In genomic region chr1:200525167-200526123, GRCh38 we compare ENCODE assay signal across 16 cellular contexts.
DNase-seq lines count a peak whose midpoint lies in the region; ATAC-seq and TF ChIP-seq lines count a peak whose summit lies in the region.
"Had no signal": no experiment of that assay in that cellular context is flagged by ENCODE, and none has a peak within 500 bp of the region (broad histone marks: within the 10 kb centered on the region; RNA-seq: fewer than 3 reads in every experiment).

No MANE protein-coding gene starts in this region.

- TF ChIP-seq CTCF in right atrium auricular region (IDR thresholded peaks at IDR 0.05): no peak

- intact Hi-C loops in left ventricle myocardium superior (cut with micrococcal nuclease): no loop called here

- ATAC-seq in left ventricle myocardium superior (peak; percentile 51), GM19328 (IDR thresholded peaks at IDR 0.05; ENCODE audit: unreplicated experiment) (no peak)
- ATAC-seq: activated T-cell treated with anti-CD3 and anti-CD28 coated beads, Interleukin-2, amount 50 U/mL, for 72 hours; esophagus mucosa had no signal

- no peak overlapping the region for H3K4me3 ChIP-seq in right atrium auricular region
- H3K4me3 ChIP-seq: lung had no signal

- no peak overlapping the region for H3K27ac ChIP-seq in right atrium auricular region

- H3K36me3 ChIP-seq in right atrium auricular region: no peaks in the 10 kb centered on the region

- no peaks in the 10 kb centered on the region for H3K27me3 ChIP-seq in right atrium auricular region

- H3K9me3 ChIP-seq in right atrium auricular region: no peaks in the 10 kb centered on the region

- DNase-seq in left ventricle myocardium superior (no peak), right atrium auricular region (ENCODE audit: low spot score) (no peak), astrocyte of the hippocampus (ENCODE audit: low read depth, low spot score) (peak; percentile 55), medulla oblongata (ENCODE audit: extremely low spot score) (peak; percentile 26), anterior cingulate cortex (lab: John Stamatoyannopoulos, UW) (no peak), COLO829 (ENCODE audit: low spot score) (no peak), dermis blood vessel endothelial cell (no peak)
- DNase-seq: activated T-cell treated with anti-CD3 and anti-CD28 coated beads, Interleukin-2, amount 50 U/mL, for 72 hours; cortex of kidney; NCI-H2081; NCI-H774; retina; stimulated activated CD4-positive, alpha-beta T cell treated with anti-CD3 and anti-CD28 coated beads, Interleukin-2, amount 100 ng/mL, for 48 hours had no signal

- peaks cover 0 to 5% of the 10 kb centered on the region in 2 donors for H3K4me1 ChIP-seq in right atrium auricular region

Comparison
In these comparisons a context has a peak if more than half of its experiments do, and no peak if none do; other contexts are left out.
1. DNase-seq: peak in astrocyte of the hippocampus (single experiment) and medulla oblongata (single experiment); none in left ventricle myocardium superior (single experiment), right atrium auricular region (single experiment), anterior cingulate cortex (0 of 58), COLO829 (single experiment) and dermis blood vessel endothelial cell (single experiment).